ENCODE assay signal across 8 cellular contexts in genomic region chr3:141331370-141332318, GRCh38. TPM values are rescaled to one million over a fixed set of nuclear protein-coding genes. Genes with fewer than 3 reads are reported as not detected.
DNase-seq lines count a peak whose midpoint lies in the region; ATAC-seq and TF ChIP-seq lines count a peak whose summit lies in the region.

No MANE protein-coding gene starts in this region.

- peaks cover 61% of the 10 kb centered on the region for H3K4me1 Mint-ChIP-seq in chondrocyte (ENCODE audit: low read depth)
- H3K4me1 Mint-ChIP-seq in activated T-cell treated with anti-CD3 and anti-CD28 coated beads, Interleukin-2, amount 50 U/mL, for 24 hours (ENCODE audit: low read depth): peaks cover 11% of the 10 kb centered on the region

- ATAC-seq in HG03342 (IDR thresholded peaks at IDR 0.05; ENCODE audit: unreplicated experiment): peak; percentile 33

- H3K27me3 ChIP-seq in MM.1S (replicated peaks; ENCODE audit: insufficient read depth, low read length): no peaks in the 10 kb centered on the region

- no peak overlapping the region for H3K4me3 ChIP-seq in MM.1S (ENCODE audit: low read length)

- H3K9me2 ChIP-seq in MM.1S (replicated peaks; ENCODE audit: insufficient read depth, low read length): no peaks in the 10 kb centered on the region

- no peaks in the 10 kb centered on the region for H3K9me3 Mint-ChIP-seq in chondrocyte (ENCODE audit: low read depth)
- no peaks in the 10 kb centered on the region for H3K9me3 Mint-ChIP-seq in activated T-cell treated with anti-CD3 and anti-CD28 coated beads, Interleukin-2, amount 50 U/mL, for 24 hours

- H3K9me3 ChIP-seq in MM.1S (replicated peaks; ENCODE audit: insufficient read depth, low read length): no peaks in the 10 kb centered on the region

- no peak overlapping the region for H2AFZ ChIP-seq in MM.1S (ENCODE audit: low read length)

- H3K9ac ChIP-seq in MM.1S (ENCODE audit: low read length): no peak overlapping the region

- no peak overlapping the region for H3K4me2 ChIP-seq in MM.1S (ENCODE audit: low read depth, low read length)

- H3K4me1 ChIP-seq in MM.1S (ENCODE audit: low read length): peaks cover 2% of the 10 kb centered on the region; the same call in 1 of the 2 replicates

- peak overlapping the region; percentile 98 for H3K27ac Mint-ChIP-seq in chondrocyte (ENCODE audit: unreplicated experiment)
- no peak overlapping the region for H3K27ac Mint-ChIP-seq in activated T-cell treated with anti-CD3 and anti-CD28 coated beads, Interleukin-2, amount 50 U/mL, for 24 hours

- no peaks in the 10 kb centered on the region for H4K20me1 ChIP-seq in MM.1S (ENCODE audit: insufficient read depth, low read length)

- H3K27ac ChIP-seq in MM.1S (ENCODE audit: low read length): no peak overlapping the region

- no peak overlapping the region for H3K4me3 Mint-ChIP-seq in chondrocyte (ENCODE audit: unreplicated experiment)
- H3K4me3 Mint-ChIP-seq in activated T-cell treated with anti-CD3 and anti-CD28 coated beads, Interleukin-2, amount 50 U/mL, for 24 hours: no peak overlapping the region

- TF ChIP-seq CTCF in chondrocyte (IDR thresholded peaks at IDR 0.05) (no peak), MM.1S (IDR thresholded peaks at IDR 0.05; ENCODE audit: low read length) (no peak)

- DNase-seq in AG20443 (ENCODE audit: low spot score): peak; percentile 93
- no peak for DNase-seq in chondrocyte (ENCODE audit: low spot score)
- DNase-seq in mucosa of gallbladder (ENCODE audit: low spot score): peak; percentile 52
- DNase-seq in NCI-H2171 (lab: John Stamatoyannopoulos, UW): no peak
- no peak for DNase-seq in MM.1S
- no peak for DNase-seq in activated T-cell treated with anti-CD3 and anti-CD28 coated beads, Interleukin-2, amount 50 U/mL, for 24 hours
- no peak for DNase-seq in activated CD4-positive, alpha-beta T cell treated with anti-CD3 and anti-CD28 coated beads for 48 hours

- H3K36me3 Mint-ChIP-seq in chondrocyte (ENCODE audit: low read depth): no peaks in the 10 kb centered on the region
- no peaks in the 10 kb centered on the region for H3K36me3 Mint-ChIP-seq in activated T-cell treated with anti-CD3 and anti-CD28 coated beads, Interleukin-2, amount 50 U/mL, for 24 hours (ENCODE audit: low read depth)

- no peaks in the 10 kb centered on the region for H3K36me3 ChIP-seq in MM.1S (replicated peaks; ENCODE audit: insufficient read depth, low read length)

- no peaks in the 10 kb centered on the region for H3K79me2 ChIP-seq in MM.1S (ENCODE audit: low read length)

- no peaks in the 10 kb centered on the region for H3F3A ChIP-seq in MM.1S (ENCODE audit: insufficient read depth, low read length)

- H3K27me3 Mint-ChIP-seq in chondrocyte (ENCODE audit: low read depth): no peaks in the 10 kb centered on the region
- H3K27me3 Mint-ChIP-seq in activated T-cell treated with anti-CD3 and anti-CD28 coated beads, Interleukin-2, amount 50 U/mL, for 24 hours: no peaks in the 10 kb centered on the region

RNA-seq across cellular contexts. Expression of gene ZBTB38, which starts 36.7 kb away (rescaled TPM):
- total RNA-seq in chondrocyte: 50.4 to 71.1 TPM (median 64.6 TPM) in 3 replicates
- 159 TPM for total RNA-seq in mucosa of gallbladder

Comparison
In these comparisons a context has a peak if more than half of its experiments do, and no peak if none do; other contexts are left out.
1. DNase-seq: peak in AG20443 (single experiment) and mucosa of gallbladder (single experiment); none in chondrocyte (single experiment), NCI-H2171 (single experiment), MM.1S (single experiment), activated T-cell treated with anti-CD3 and anti-CD28 coated beads, Interleukin-2, amount 50 U/mL, for 24 hours (single experiment) and activated CD4-positive, alpha-beta T cell treated with anti-CD3 and anti-CD28 coated beads for 48 hours (single experiment).